Comparison of ENCODE assay signal across 9 cellular contexts in genomic region chr3:45592830-45593707, GRCh38. TPM values are rescaled to one million over a fixed set of nuclear protein-coding genes. Genes with fewer than 3 reads are reported as not detected.
DNase-seq lines count a peak whose midpoint lies in the region; ATAC-seq, FAIRE-seq and TF ChIP-seq lines count a peak whose summit lies in the region.
"Had no signal": no experiment of that assay in that cellular context is flagged by ENCODE, and none has a peak within 500 bp of the region (broad histone marks: within the 10 kb centered on the region; RNA-seq: fewer than 3 reads in every experiment).

No MANE protein-coding gene starts in this region.

- H3K9ac ChIP-seq in HepG2 (ENCODE audit: insufficient read depth, low read depth, low read length) = peak overlapping the region; percentile 85

- peaks cover 59% of the 10 kb centered on the region for H3K4me1 ChIP-seq in HepG2 (ENCODE audit: insufficient read depth, low read length)

- peaks cover 48% of the 10 kb centered on the region for H3K4me1 Mint-ChIP-seq in CD4-positive, alpha-beta T cell (ENCODE audit: low read depth)
- H3K4me1 Mint-ChIP-seq in activated CD4-positive, alpha-beta memory T cell treated with anti-CD3 and anti-CD28 coated beads for 36 hours (ENCODE audit: low read depth) = peaks cover 41% of the 10 kb centered on the region

- ATAC-seq in CD4-positive, alpha-beta T cell (ENCODE audit: poor library complexity) = peak; percentile 52
- peak; percentile 25 for ATAC-seq in HG02610 (IDR thresholded peaks at IDR 0.05; ENCODE audit: unreplicated experiment)
- peak; percentile 85 for ATAC-seq in HepG2
- ATAC-seq in GM18873 (IDR thresholded peaks at IDR 0.05; ENCODE audit: low FRiP score, unreplicated experiment) = no peak

- H3K4me3 ChIP-seq in dorsolateral prefrontal cortex (peak overlapping the region; percentile 35 to 81 (median 69)), HepG2 (replicated peaks in 1 of 3; ENCODE audit: insufficient read depth in 1 of 3, low read depth in 2 of 3, low read length in 3 of 3) (peak overlapping the region; percentile 63 to 90 (median 85))

- peak overlapping the region; percentile 51 for H2AFZ ChIP-seq in HepG2 (ENCODE audit: low read length)

- WGBS in HepG2 (ENCODE audit: low lambda C conversion rate) = 6% methylated on average over 7 of the region's 35 CpGs

- in situ Hi-C loops in HepG2 (cut with HindIII; ENCODE audit: extremely low pct_ligation_motif_present, low pct_unique_long_range_greater_than_20kb) = loop anchor here (5.0 kb wide), 2 partner anchors 64 to 71 kb away; no protein-coding TSS in a partner anchor

- H4K20me1 ChIP-seq in HepG2 (ENCODE audit: insufficient read depth, low read length) = no peaks in the 10 kb centered on the region

- TF ChIP-seq CTCF in CD4-positive, alpha-beta T cell (IDR thresholded peaks at IDR 0.05) = peak; percentile 64
- TF ChIP-seq CTCF in dorsolateral prefrontal cortex (IDR thresholded peaks at IDR 0.05 in 54 of 56, conservative IDR thresholded peaks at IDR 0.05 in 2 of 56; ENCODE audit: low read depth in 1 of 56, partially characterized antibody in 56 of 56) (peak; percentile 44 to 89 (median 76)), HepG2 (CRISPR knock-in tag; IDR thresholded peaks at IDR 0.05) (peak; percentile 95)

- peak overlapping the region; percentile 22 for H3K27ac ChIP-seq in CD4-positive, alpha-beta T cell (ENCODE audit: low read depth, low read length)
- peak overlapping the region in 42 of 59 donors; percentile 8 to 83 (median 51) for H3K27ac ChIP-seq in dorsolateral prefrontal cortex
- peak overlapping the region; percentile 70 for H3K27ac ChIP-seq in HepG2 (ENCODE audit: extremely low read length, insufficient read depth, low read length)

- H3K27ac Mint-ChIP-seq in CD4-positive, alpha-beta T cell = peak overlapping the region; percentile 89
- peak overlapping the region; percentile 64 for H3K27ac Mint-ChIP-seq in activated CD4-positive, alpha-beta memory T cell treated with anti-CD3 and anti-CD28 coated beads for 36 hours

- CTCF ChIA-PET in CD4-positive, alpha-beta T cell (lab: Charles Lee) = interaction anchor here (1.7 kb wide), 1 partner anchor 64 kb away, joined by 5 read pairs; no protein-coding TSS in a partner anchor
- CTCF ChIA-PET in activated CD4-positive, alpha-beta memory T cell treated with anti-CD3 and anti-CD28 coated beads for 36 hours (lab: Charles Lee) = interaction anchor here (1.0 to 2.0 kb wide), 3 partner anchors 64 to 82 kb away, joined by 4 to 9 read pairs (median 5); no protein-coding TSS in a partner anchor
- CTCF ChIA-PET in HepG2 (lab: Yijun Ruan, JAX; ENCODE audit: low intra/inter-chr PET ratio, low total read pairs) = interaction anchor here (0.9 to 3.4 kb wide), 5 partner anchors 14 to 70 kb away, joined by 3 to 63 read pairs (median 4); no protein-coding TSS in a partner anchor

- BruUV-seq in HepG2 (replicated peaks; lab: Mats Ljungman, UMichigan) = no TSS peak

- TF ChIP-seq RAD21 in HepG2 (CRISPR knock-in tag; IDR thresholded peaks at IDR 0.05) = peak; percentile 94

- no peaks in the 10 kb centered on the region for H3K9me3 ChIP-seq in CD4-positive, alpha-beta T cell (ENCODE audit: control insufficient read depth, low read length)
- H3K9me3 ChIP-seq in HepG2 (ENCODE audit: low read length) = no peaks in the 10 kb centered on the region

- H3K36me3 ChIP-seq in HepG2 (replicated peaks in 1 of 2; ENCODE audit: control insufficient read depth in 1 of 2, insufficient read depth in 2 of 2, low read length in 2 of 2) = no peaks in the 10 kb centered on the region

- POLR2A ChIA-PET in CD4-positive, alpha-beta T cell (lab: Charles Lee) = interaction anchor here (1.4 kb wide), 1 partner anchor 96 kb away, joined by 8 read pairs; the partner anchor contains the start of gene SACM1L
- POLR2A ChIA-PET in activated CD4-positive, alpha-beta memory T cell treated with anti-CD3 and anti-CD28 coated beads for 36 hours (lab: Charles Lee) = no interaction called here
- POLR2A ChIA-PET in HepG2 (lab: Yijun Ruan, JAX) = interaction anchor here (0.9 kb wide), 1 partner anchor 67 kb away, joined by 4 read pairs; no protein-coding TSS in a partner anchor

- intact Hi-C loops in CD4-positive, alpha-beta T cell (cut with DNase I, micrococcal nuclease) = loop anchor here (1.0 to 5.0 kb wide), 3 partner anchors 63 to 556 kb away; no protein-coding TSS in a partner anchor
- intact Hi-C loops in activated CD4-positive, alpha-beta memory T cell treated with anti-CD3 and anti-CD28 coated beads for 36 hours (cut with micrococcal nuclease) = loop anchor here (1.0 to 2.0 kb wide), 2 partner anchors 20 to 63 kb away; no protein-coding TSS in a partner anchor
- intact Hi-C loops in dorsolateral prefrontal cortex (cut with DNase I) (loop anchor here (1.0 to 5.0 kb wide), 3 partner anchors 63 to 84 kb away; no protein-coding TSS in a partner anchor), HepG2 (cut with micrococcal nuclease; ENCODE audit: unreplicated experiment) (loop anchor here (1.0 kb wide), 1 partner anchor 63 kb away; no protein-coding TSS in a partner anchor)

- H3K27me3 ChIP-seq in CD4-positive, alpha-beta T cell (ENCODE audit: control insufficient read depth, insufficient read depth, low read length) = no peaks in the 10 kb centered on the region
- no peaks in the 10 kb centered on the region for H3K27me3 ChIP-seq in dorsolateral prefrontal cortex
- 0 out of 5 replicates have a peak, but pooled peaks cover 0 to 2% of the 10 kb centered on the region in 2 experiments for H3K27me3 ChIP-seq in HepG2 (ENCODE audit: control insufficient read depth in 1 of 2, insufficient read depth in 2 of 2, low read length in 2 of 2)

- peak; percentile 45 to 70 (median 62) for DNase-seq in CD4-positive, alpha-beta T cell
- DNase-seq in NCI-H748 (lab: John Stamatoyannopoulos, UW; ENCODE audit: unreplicated experiment) (peak; percentile 88), dorsolateral prefrontal cortex (peak; percentile 79 to 96 (median 93)), HepG2 (ENCODE audit: low spot score) (peak; percentile 89)
- DNase-seq in activated CD4-positive, alpha-beta memory T cell treated with anti-CD3 and anti-CD28 coated beads for 36 hours = peak; percentile 83
- DNase-seq in stimulated activated CD4-positive, alpha-beta T cell treated with anti-CD3 and anti-CD28 coated beads, Interleukin-2, amount 100 ng/mL, for 4 hours (ENCODE audit: low read depth) = peak; percentile 48

- H3K27me3 Mint-ChIP-seq in CD4-positive, alpha-beta T cell = no peaks in the 10 kb centered on the region
- H3K27me3 Mint-ChIP-seq in activated CD4-positive, alpha-beta memory T cell treated with anti-CD3 and anti-CD28 coated beads for 36 hours = no peaks in the 10 kb centered on the region

- TF ChIP-seq EP300 in HepG2 (IDR thresholded peaks at IDR 0.05; ENCODE audit: low read depth in 2 of 2, low read length in 2 of 2) (no peak), HepG2 (CRISPR knock-in tag; IDR thresholded peaks at IDR 0.05; ENCODE audit: borderline replicate concordance) (no peak)

- H3K79me2 ChIP-seq in HepG2 (ENCODE audit: insufficient read depth, low read length) = peaks cover 35% of the 10 kb centered on the region

- no peak for TF ChIP-seq POLR2A in HepG2 (IDR thresholded peaks at IDR 0.05; ENCODE audit: insufficient read depth in 1 of 2, low read depth in 2 of 2, low read length in 2 of 2)

- peak; percentile 39 for FAIRE-seq in HepG2 (lab: Jason Lieb, UNC)
- FAIRE-seq: TTC549 had no signal

- no peaks in the 10 kb centered on the region for H3K9me3 Mint-ChIP-seq in CD4-positive, alpha-beta T cell
- H3K9me3 Mint-ChIP-seq in activated CD4-positive, alpha-beta memory T cell treated with anti-CD3 and anti-CD28 coated beads for 36 hours = no peaks in the 10 kb centered on the region

- peak overlapping the region; percentile 94 for H3K4me3 Mint-ChIP-seq in CD4-positive, alpha-beta T cell
- H3K4me3 Mint-ChIP-seq in activated CD4-positive, alpha-beta memory T cell treated with anti-CD3 and anti-CD28 coated beads for 36 hours = peak overlapping the region; percentile 42

- H3K4me2 ChIP-seq in HepG2 (ENCODE audit: low read depth, low read length) = peak overlapping the region; percentile 83

- no peaks in the 10 kb centered on the region for H3K36me3 Mint-ChIP-seq in CD4-positive, alpha-beta T cell (ENCODE audit: low read depth)
- H3K36me3 Mint-ChIP-seq in activated CD4-positive, alpha-beta memory T cell treated with anti-CD3 and anti-CD28 coated beads for 36 hours = peaks cover 13% of the 10 kb centered on the region

TF ChIP-seq in HepG2, 621 proteins besides CTCF, POLR2A, EP300 and RAD21 (continues in another document):
- peak; percentile 48 for TF ChIP-seq YEATS4 (CRISPR knock-in tag; IDR thresholded peaks at IDR 0.05; ENCODE audit: borderline replicate concordance)

RNA-seq across cellular contexts. Expression of gene LIMD1, which starts 1.5 kb away (rescaled TPM):
- total RNA-seq in CD4-positive, alpha-beta T cell = 10 to 100 TPM; 13.6 to 14.8 TPM
- 10 to 100 TPM; 20.4 to 20.7 TPM for total RNA-seq in activated CD4-positive, alpha-beta memory T cell treated with anti-CD3 and anti-CD28 coated beads for 36 hours
- 10 to 100 TPM in 48 of 120 experiments, 1 to 10 TPM in 72; 4.4 to 23.9 (median 9.4) TPM for total RNA-seq in dorsolateral prefrontal cortex
- 11.1 and 13.0 TPM in 2 replicates for total RNA-seq in HepG2 (2016; rRNA removed; fragmentation: Illumina TruSeq; extraction: Trizol)
- total RNA-seq in HepG2 (2016; cell fraction: cytosol; rRNA removed; fragmentation: Illumina TruSeq; extraction: Trizol; ENCODE audit: low read depth) = 1.4 and 1.5 TPM in 2 replicates
- total RNA-seq in HepG2 (2016; cell fraction: insoluble cytoplasmic fraction; rRNA removed; fragmentation: Illumina TruSeq; extraction: Trizol) = 9.8 and 12.1 TPM in 2 replicates
- total RNA-seq in HepG2 (2016; cell fraction: membrane; rRNA removed; fragmentation: Illumina TruSeq; extraction: Trizol) = 5.3 and 6.4 TPM in 2 replicates
- total RNA-seq in HepG2 (2016; cell fraction: nucleus; rRNA removed; fragmentation: Illumina TruSeq; extraction: Trizol) = 11.9 and 15.6 TPM in 2 replicates
- 16.4 and 18.7 TPM in 2 replicates for polyA plus RNA-seq in HepG2 (2011; rRNA removed)
- 7.1 and 7.2 TPM in 2 replicates for polyA plus RNA-seq in HepG2 (2011; cell fraction: cytosol; rRNA removed)
- 42.2 and 53.6 TPM in 2 replicates for polyA plus RNA-seq in HepG2 (2011; cell fraction: nucleus; rRNA removed)
- 4.4 and 6.9 TPM in 2 replicates for polyA plus RNA-seq in HepG2 (2012)
- polyA plus RNA-seq in HepG2 (2016; cell fraction: cytosol; fragmentation: Illumina TruSeq; extraction: Trizol; ENCODE audit: low read depth) = 0.43 and 0.62 TPM in 2 replicates
- 5.8 and 6.2 TPM in 2 replicates for polyA plus RNA-seq in HepG2 (2016; cell fraction: insoluble cytoplasmic fraction; fragmentation: Illumina TruSeq; extraction: Trizol; ENCODE audit: low read depth)
- 1.7 TPM in 2 replicates for polyA plus RNA-seq in HepG2 (2016; cell fraction: membrane; fragmentation: Illumina TruSeq; extraction: Trizol; ENCODE audit: low read depth)
- 17.4 and 18.9 TPM in 2 replicates for polyA plus RNA-seq in HepG2 (2016; cell fraction: nucleus; fragmentation: Illumina TruSeq; extraction: Trizol; ENCODE audit: insufficient read depth, low read depth)
- polyA minus RNA-seq in HepG2 (2011; rRNA and poly(A)+ RNA removed; ENCODE audit: low replicate concordance) = 55.2 and 75.7 TPM in 2 replicates
- 11.3 and 16.1 TPM in 2 replicates for polyA minus RNA-seq in HepG2 (2011; cell fraction: cytosol; rRNA and poly(A)+ RNA removed)
- polyA minus RNA-seq in HepG2 (2011; cell fraction: nucleus; rRNA and poly(A)+ RNA removed) = 27.0 and 32.6 TPM in 2 replicates
